ENCODE assay signal across 19 cellular contexts in the genomic region with DNA sequence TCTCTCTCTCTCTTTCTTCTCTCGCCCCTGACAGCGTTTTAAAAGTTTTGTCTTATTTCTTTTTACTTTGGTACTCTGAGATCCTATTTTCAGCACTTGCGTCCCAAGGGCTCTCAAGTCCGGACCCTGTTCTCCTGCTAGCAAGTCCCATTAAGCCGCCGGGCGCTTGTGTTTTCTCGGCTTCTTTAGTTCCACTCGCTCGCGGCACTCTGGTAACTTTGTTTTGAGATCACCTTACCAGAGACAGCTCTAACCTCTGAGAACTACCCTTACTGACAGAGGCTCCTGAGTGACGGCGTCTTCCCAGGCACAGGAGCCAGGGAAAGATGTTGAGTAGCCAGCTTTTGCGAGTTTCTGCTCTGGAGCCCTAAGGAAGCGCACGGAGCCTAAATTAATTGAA. TPM values are rescaled to one million over a fixed set of nuclear protein-coding genes. Genes with fewer than 3 reads are reported as not detected.
DNase-seq lines count a peak whose midpoint lies in the region; ATAC-seq and TF ChIP-seq lines count a peak whose summit lies in the region.
"Had no signal": no experiment of that assay in that cellular context is flagged by ENCODE, and none has a peak within 500 bp of the region (broad histone marks: within the 10 kb centered on the region; RNA-seq: fewer than 3 reads in every experiment).

No MANE protein-coding gene starts in this region.

- WGBS in heart left ventricle, 4 donors: 16 to 37% (median 19%) methylated on average over 16 of the region's 16 CpGs
- WGBS in aorta, 2 donors: 13 to 14% methylated on average over 16 of the region's 16 CpGs

- no peak for TF ChIP-seq POLR2A in heart left ventricle (IDR thresholded peaks at IDR 0.05)

- no peaks in the 10 kb centered on the region for H3K4me1 Mint-ChIP-seq in activated naive CD4-positive, alpha-beta T cell treated with anti-CD3 and anti-CD28 coated beads, Interleukin-2, amount 10 ng/mL, durations not matched to agents 7 days and 5 days
- H3K4me1 Mint-ChIP-seq: central memory CD8-positive, alpha-beta T cell had no signal

- H3K36me3 Mint-ChIP-seq in activated naive CD4-positive, alpha-beta T cell treated with anti-CD3 and anti-CD28 coated beads, Interleukin-2, amount 10 ng/mL, durations not matched to agents 7 days and 5 days: no peaks in the 10 kb centered on the region

- H3K36me3 ChIP-seq in heart left ventricle (no peaks in the 10 kb centered on the region), muscle layer of duodenum (ENCODE audit: control insufficient read depth in 1 of 2, insufficient read depth in 2 of 2, low read length in 2 of 2) (no peaks in the 10 kb centered on the region), aorta (ENCODE audit: control insufficient read depth in 1 of 2, insufficient read depth in 2 of 2, low read length in 1 of 2) (no peaks in the 10 kb centered on the region)
- H3K36me3 ChIP-seq: SJCRH30 had no signal

- no peaks in the 10 kb centered on the region for H3K9me3 Mint-ChIP-seq in activated naive CD4-positive, alpha-beta T cell treated with anti-CD3 and anti-CD28 coated beads, Interleukin-2, amount 10 ng/mL, durations not matched to agents 7 days and 5 days

- no peak for DNase-seq in heart left ventricle
- DNase-seq in Right ventricle myocardium inferior (ENCODE audit: missing footprints): no peak
- DNase-seq in fibroblast of peridontal ligament (ENCODE audit: extremely low read depth): peak; percentile 7
- DNase-seq in aorta: no peak
- DNase-seq in NCI-H510A treated with DMSO at 0.1 percent for 48 hours (lab: John Stamatoyannopoulos, UW): no peak
- DNase-seq in activated naive CD4-positive, alpha-beta T cell treated with anti-CD3 and anti-CD28 coated beads, Interleukin-2, amount 10 ng/mL, durations not matched to agents 7 days and 5 days: no peak
- DNase-seq: activated CD4-positive, CD25-positive, alpha-beta regulatory T cell; DMS 273 treated with DMSO at 0.1 percent for 48 hours; mammary epithelial cell; NCI-H187 treated with DMSO at 0.1 percent for 48 hours; NCI-H82; SJCRH30 had no signal

- no peak overlapping the region for H3K4me3 Mint-ChIP-seq in activated naive CD4-positive, alpha-beta T cell treated with anti-CD3 and anti-CD28 coated beads, Interleukin-2, amount 10 ng/mL, durations not matched to agents 7 days and 5 days
- H3K4me3 Mint-ChIP-seq: central memory CD8-positive, alpha-beta T cell had no signal

- H3K4me3 ChIP-seq in heart left ventricle (peak overlapping the region in 9 of 12 donors; percentile 5 to 39 (median 24)), muscle layer of duodenum (ENCODE audit: low read depth in 1 of 2, low read length in 2 of 2) (peak overlapping the region; percentile 8 to 21), aorta (ENCODE audit: low read length in 2 of 2) (peak overlapping the region; percentile 21 to 46)
- H3K4me3 ChIP-seq: K562, SJCRH30 had no signal

- no peaks in the 10 kb centered on the region for H3K9me3 ChIP-seq in heart left ventricle
- peaks cover 0 to 5% of the 10 kb centered on the region in 2 donors for H3K9me3 ChIP-seq in muscle layer of duodenum (ENCODE audit: control insufficient read depth in 1 of 2, low read length in 2 of 2)
- H3K9me3 ChIP-seq in aorta (ENCODE audit: control insufficient read depth, low read length): peaks cover 2% of the 10 kb centered on the region

- H3K27ac ChIP-seq in heart left ventricle (no peak overlapping the region), muscle layer of duodenum (ENCODE audit: low read length) (no peak overlapping the region), aorta (ENCODE audit: low read depth in 1 of 2, low read length in 2 of 2) (no peak overlapping the region)
- H3K27ac ChIP-seq: SJCRH30 had no signal

- peaks cover 44% of the 10 kb centered on the region for H3K27me3 Mint-ChIP-seq in activated naive CD4-positive, alpha-beta T cell treated with anti-CD3 and anti-CD28 coated beads, Interleukin-2, amount 10 ng/mL, durations not matched to agents 7 days and 5 days

- H3K27ac Mint-ChIP-seq in activated naive CD4-positive, alpha-beta T cell treated with anti-CD3 and anti-CD28 coated beads, Interleukin-2, amount 10 ng/mL, durations not matched to agents 7 days and 5 days: no peak overlapping the region

- TF ChIP-seq CTCF in heart left ventricle (IDR thresholded peaks at IDR 0.05): no peak

- H3K27me3 ChIP-seq in heart left ventricle (peaks cover 3 to 47% (median 8%) of the 10 kb centered on the region in 9 donors), muscle layer of duodenum (ENCODE audit: low read depth, low read length) (peaks cover 29% of the 10 kb centered on the region), aorta (ENCODE audit: control insufficient read depth in 1 of 2, insufficient read depth in 2 of 2, low read length in 1 of 2) (no peaks in the 10 kb centered on the region)
- H3K27me3 ChIP-seq: SJCRH30 had no signal

- H3K4me1 ChIP-seq in heart left ventricle (no peaks in the 10 kb centered on the region), muscle layer of duodenum (ENCODE audit: control insufficient read depth in 1 of 2, insufficient read depth in 2 of 2, low read length in 2 of 2) (no peaks in the 10 kb centered on the region), aorta (ENCODE audit: control insufficient read depth in 1 of 2, insufficient read depth in 2 of 2, low read length in 2 of 2) (no peaks in the 10 kb centered on the region)

- intact Hi-C loops in heart left ventricle (cut with DNase I): no loop called here
- intact Hi-C loops in Right ventricle myocardium inferior (cut with DNase I): no loop called here
- intact Hi-C loops in aorta (cut with DNase I): no loop called here

- ATAC-seq in heart left ventricle (no peak), Right ventricle myocardium inferior (no peak), aorta (ENCODE audit: low FRiP score) (no peak), HG03196 (IDR thresholded peaks at IDR 0.05; ENCODE audit: unreplicated experiment) (no peak)
- ATAC-seq: K562 had no signal

- CTCF ChIA-PET in activated naive CD4-positive, alpha-beta T cell treated with anti-CD3 and anti-CD28 coated beads, Interleukin-2, amount 10 ng/mL, durations not matched to agents 7 days and 5 days (lab: Charles Lee): no interaction called here

RNA-seq across cellular contexts. Expression of a gene that starts 2.7 kb away (rescaled TPM):
- total RNA-seq in heart left ventricle (not detected), Right ventricle myocardium inferior (not detected), aorta (not detected)
- polyA plus RNA-seq in heart left ventricle (not detected), aorta (not detected)
- total RNA-seq: H4, K562, mammary epithelial cell, pulmonary artery endothelial cell, SJCRH30 had no signal
- polyA plus RNA-seq: K562, mammary epithelial cell, thymus had no signal

RNA-seq across cellular contexts. Expression of a gene that starts 6.6 kb away (rescaled TPM):
- total RNA-seq in heart left ventricle (under 1 TPM in 3 of 9 donors, not detected in 6; 0.21 to 0.69 (median 0.47) TPM), Right ventricle myocardium inferior (not detected), aorta (not detected)
- polyA plus RNA-seq in heart left ventricle (not detected), aorta (not detected)
- total RNA-seq: H4, K562, mammary epithelial cell, pulmonary artery endothelial cell, SJCRH30 had no signal
- polyA plus RNA-seq: K562, mammary epithelial cell had no signal
